In the genomic region with DNA sequence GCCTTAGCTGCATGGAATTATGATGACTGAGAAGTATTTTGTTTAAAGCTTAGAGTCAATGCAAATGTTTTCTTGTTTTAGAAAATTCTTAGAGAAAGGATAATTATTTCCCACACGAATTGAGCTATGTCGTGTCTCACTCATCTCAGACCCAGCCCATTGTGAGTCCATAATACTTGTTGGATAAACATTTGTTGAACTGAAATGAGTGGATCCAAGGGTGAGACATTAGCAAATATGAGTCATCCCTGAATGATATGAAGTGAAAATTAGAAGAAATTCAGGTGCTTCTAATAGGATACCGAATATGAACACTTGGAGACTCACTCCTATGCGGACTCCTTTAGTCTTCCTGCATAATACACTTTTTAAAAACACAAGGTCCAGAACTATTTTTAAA, we compare ENCODE assay signal across 24 cellular contexts.
"Had no signal": no experiment of that assay in that cellular context is flagged by ENCODE, and none has a peak within 500 bp of the region (broad histone marks: within the 10 kb centered on the region; RNA-seq: fewer than 3 reads in every experiment).

No MANE protein-coding gene starts in this region.

- H3K9me3 Mint-ChIP-seq: activated CD4-positive, alpha-beta memory T cell treated with anti-CD3 and anti-CD28 coated beads for 36 hours; activated CD4-positive, alpha-beta T cell treated with anti-CD3 and anti-CD28 coated beads, Interleukin-2, amount 10 ng/mL, durations not matched to agents 24 days and 14 days; activated naive CD4-positive, alpha-beta T cell treated with anti-CD3 and anti-CD28 coated beads, Interleukin-2, amount 50 U/mL, for 72 hours; activated naive CD8-positive, alpha-beta T cell treated with anti-CD3 and anti-CD28 coated beads, Interleukin-2, amount 50 U/mL, for 24 hours; activated T-cell treated with anti-CD3 and anti-CD28 coated beads, Interleukin-2, amount 50 U/mL, for 4 hours; central memory CD8-positive, alpha-beta T cell; WTC11 had no signal

- H3K4me3 ChIP-seq: ascending aorta, body of pancreas had no signal

- ATAC-seq: activated naive CD4-positive, alpha-beta T cell treated with anti-CD3 and anti-CD28 coated beads, Interleukin-2, amount 50 U/mL, for 72 hours; activated naive CD8-positive, alpha-beta T cell treated with anti-CD3 and anti-CD28 coated beads, Interleukin-2, amount 50 U/mL, for 24 hours; activated T-cell treated with anti-CD3 and anti-CD28 coated beads, Interleukin-2, amount 50 U/mL, for 4 hours; body of pancreas; T-helper 17 cell; WTC11 had no signal

- H3K9me3 ChIP-seq: ascending aorta, body of pancreas had no signal

- H3K27ac ChIP-seq: ascending aorta had no signal

- H3K27me3 ChIP-seq: ascending aorta, body of pancreas had no signal

- H3K36me3 Mint-ChIP-seq: activated CD4-positive, alpha-beta memory T cell treated with anti-CD3 and anti-CD28 coated beads for 36 hours; activated naive CD4-positive, alpha-beta T cell treated with anti-CD3 and anti-CD28 coated beads, Interleukin-2, amount 50 U/mL, for 72 hours; WTC11 had no signal

- DNase-seq: activated CD4-positive, alpha-beta memory T cell treated with anti-CD3 and anti-CD28 coated beads for 36 hours; activated CD4-positive, alpha-beta T cell treated with anti-CD3 and anti-CD28 coated beads, Interleukin-2, amount 10 ng/mL, durations not matched to agents 24 days and 14 days; activated CD4-positive, CD25-positive, alpha-beta regulatory T cell treated with anti-CD3 and anti-CD28 coated beads, Interleukin-2, amount 50 U/mL, for 72 hours; activated CD8-positive, alpha-beta memory T cell treated with anti-CD3 and anti-CD28 coated beads for 24 hours; activated effector memory CD4-positive, alpha-beta T cell treated with anti-CD3 and anti-CD28 coated beads, Interleukin-2, amount 50 U/mL, for 16 hours; activated naive CD4-positive, alpha-beta T cell treated with Interleukin-2 at 50 U/mL for 16 hours; activated naive CD8-positive, alpha-beta T cell treated with anti-CD3 and anti-CD28 coated beads, Interleukin-2, amount 50 U/mL, for 24 hours; activated T-cell treated with anti-CD3 and anti-CD28 coated beads, Interleukin-2, amount 50 U/mL, for 4 hours; amniotic stem cell; body of pancreas; Kasumi-1; NCI-H146; NCI-H187 treated with DMSO at 0.1 percent for 48 hours; NCI-H2171 treated with DMSO at 0.1 percent for 48 hours; NCI-H226; NCI-H510A; NK-92 treated with Interleukin-12 subunit alpha and Interleukin-12 subunit beta, amount 100 ng/mL, for 24 hours; SHP77 treated with DMSO at 0.1 percent for 48 hours; T-helper 17 cell; T-helper 9 cell had no signal

- H3K36me3 ChIP-seq: ascending aorta had no signal

- H3K27ac Mint-ChIP-seq: activated CD4-positive, alpha-beta memory T cell treated with anti-CD3 and anti-CD28 coated beads for 36 hours; activated CD4-positive, alpha-beta T cell treated with anti-CD3 and anti-CD28 coated beads, Interleukin-2, amount 10 ng/mL, durations not matched to agents 24 days and 14 days; activated naive CD4-positive, alpha-beta T cell treated with anti-CD3 and anti-CD28 coated beads, Interleukin-2, amount 50 U/mL, for 72 hours; activated naive CD8-positive, alpha-beta T cell treated with anti-CD3 and anti-CD28 coated beads, Interleukin-2, amount 50 U/mL, for 24 hours; T-helper 17 cell had no signal

- H3K27me3 Mint-ChIP-seq: activated CD4-positive, alpha-beta memory T cell treated with anti-CD3 and anti-CD28 coated beads for 36 hours; activated naive CD8-positive, alpha-beta T cell treated with anti-CD3 and anti-CD28 coated beads, Interleukin-2, amount 50 U/mL, for 24 hours; central memory CD8-positive, alpha-beta T cell; T-helper 17 cell had no signal

- H3K4me1 Mint-ChIP-seq: WTC11 had no signal

- H3K4me3 Mint-ChIP-seq: activated CD4-positive, alpha-beta memory T cell treated with anti-CD3 and anti-CD28 coated beads for 36 hours; activated CD4-positive, alpha-beta T cell treated with anti-CD3 and anti-CD28 coated beads, Interleukin-2, amount 10 ng/mL, durations not matched to agents 24 days and 14 days; activated naive CD8-positive, alpha-beta T cell treated with anti-CD3 and anti-CD28 coated beads, Interleukin-2, amount 50 U/mL, for 24 hours; activated T-cell treated with anti-CD3 and anti-CD28 coated beads, Interleukin-2, amount 50 U/mL, for 4 hours; central memory CD8-positive, alpha-beta T cell; T-helper 17 cell; WTC11 had no signal
